In the genomic region with DNA sequence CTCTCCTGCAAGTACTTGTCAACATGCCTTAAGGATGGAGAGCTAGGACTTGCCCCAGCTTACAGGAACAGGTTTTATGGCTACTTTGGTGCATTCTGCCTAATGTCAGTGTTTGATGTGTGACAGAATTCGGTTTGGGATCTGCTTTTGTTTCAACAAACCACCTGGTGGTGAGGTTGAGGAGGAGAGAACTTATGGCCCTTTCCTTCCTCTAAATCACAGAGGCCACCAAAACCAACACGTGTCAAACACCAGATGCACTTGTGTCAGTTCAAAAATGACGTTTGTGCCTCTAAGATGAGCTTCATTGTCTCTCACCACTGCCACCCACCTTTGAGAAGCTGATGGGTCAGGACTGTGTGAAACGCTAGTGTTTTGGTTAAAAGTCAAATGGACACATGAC, we compare ENCODE assay signal across 8 cellular contexts.
A peak's percentile ranks its signal among the peaks of the same experiment; 100 is the strongest.
DNase-seq lines count a peak whose midpoint lies in the region; ATAC-seq and TF ChIP-seq lines count a peak whose summit lies in the region.

No MANE protein-coding gene starts in this region.

- intact Hi-C loops in left cardiac atrium (cut with DNase I), result loop anchor here in 1 of 2 donors (5.0 kb wide), 2 partner anchors 76 to 176 kb away; no protein-coding TSS in a partner anchor

- H3K36me3 Mint-ChIP-seq in effector memory CD8-positive, alpha-beta T cell (ENCODE audit: insufficient read depth), result peaks cover 5% of the 10 kb centered on the region

- ATAC-seq in GM21360 (IDR thresholded peaks at IDR 0.05; ENCODE audit: unreplicated experiment) (peak; percentile 79), HG03342 (IDR thresholded peaks at IDR 0.05; ENCODE audit: unreplicated experiment) (peak; percentile 57), left cardiac atrium (no peak)
- ATAC-seq in effector memory CD8-positive, alpha-beta T cell (replicated peaks), result peak; percentile 68

- H3K36me3 ChIP-seq in tibial nerve, result no peaks in the 10 kb centered on the region

- H3K4me1 ChIP-seq in tibial nerve, result no peaks in the 10 kb centered on the region

- peak; percentile 20; the same call in 1 of the 2 replicates for TF ChIP-seq CTCF in GM12874 (IDR thresholded peaks at IDR 0.05; ENCODE audit: insufficient read depth, low read depth, low read length)
- TF ChIP-seq CTCF in tibial nerve (IDR thresholded peaks at IDR 0.05), result no peak

- H3K27me3 ChIP-seq in tibial nerve, result no peaks in the 10 kb centered on the region

- TF ChIP-seq POLR2A in tibial nerve (IDR thresholded peaks at IDR 0.05), result no peak

- WGBS in tibial nerve, 2 donors, result 35 to 59% methylated on average over 4 of the region's 4 CpGs

- no peaks in the 10 kb centered on the region for H3K9me3 ChIP-seq in tibial nerve

- no peak for TF ChIP-seq EP300 in tibial nerve (IDR thresholded peaks at IDR 0.05)

- H3K27me3 Mint-ChIP-seq in effector memory CD8-positive, alpha-beta T cell, result no peaks in the 10 kb centered on the region

- H3K9me3 Mint-ChIP-seq in effector memory CD8-positive, alpha-beta T cell, result no peaks in the 10 kb centered on the region

- no peak overlapping the region for H3K27ac ChIP-seq in tibial nerve

- peak in 1 of 3 experiments; percentile 10 for DNase-seq in effector memory CD8-positive, alpha-beta T cell
- DNase-seq in tibial nerve (ENCODE audit: low spot score in 2 of 2), result no peak
- DNase-seq in cerebellar nuclear complex (lab: John Stamatoyannopoulos, UW), result no peak
- no peak for DNase-seq in NCI-H510A treated with DMSO at 0.1 percent for 48 hours (lab: John Stamatoyannopoulos, UW)
- no peak for DNase-seq in left cardiac atrium

- H3K27ac Mint-ChIP-seq in effector memory CD8-positive, alpha-beta T cell, result peak overlapping the region; percentile 41 to 82

- H3K4me3 ChIP-seq in tibial nerve, result no peak overlapping the region

- peaks cover 39 to 55% of the 10 kb centered on the region in 2 donors for H3K4me1 Mint-ChIP-seq in effector memory CD8-positive, alpha-beta T cell (ENCODE audit: low read depth in 2 of 2)

- H3K4me3 Mint-ChIP-seq in effector memory CD8-positive, alpha-beta T cell, result no peak overlapping the region

Comparison
In these comparisons a context has a peak if more than half of its experiments do, and no peak if none do; other contexts are left out.
1. ATAC-seq: peak in GM21360 (single experiment), HG03342 (single experiment) and effector memory CD8-positive, alpha-beta T cell (single experiment); none in left cardiac atrium (0 of 2).